ENCODE assay signal across 17 cellular contexts in the genomic region with DNA sequence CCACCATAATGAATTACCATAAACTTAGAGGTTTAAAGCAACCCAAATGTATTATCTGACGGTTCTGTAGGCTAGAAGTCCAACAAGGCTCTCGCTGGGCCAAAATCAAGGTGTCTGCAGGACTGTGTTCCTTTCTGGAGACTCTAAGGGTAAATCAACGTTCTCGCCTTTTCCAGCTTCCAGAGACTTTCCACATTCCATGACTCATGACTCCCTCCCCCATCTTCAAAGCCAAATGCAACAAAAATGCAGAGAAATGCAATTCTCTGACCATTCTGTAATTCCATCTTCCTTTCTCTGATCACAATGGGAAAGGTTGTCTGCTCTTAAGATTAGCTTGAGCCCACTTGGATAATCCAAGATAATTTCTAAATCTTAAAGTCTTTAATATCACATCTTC.
A peak's percentile ranks its signal among the peaks of the same experiment; 100 is the strongest.
DNase-seq lines count a peak whose midpoint lies in the region; ATAC-seq and TF ChIP-seq lines count a peak whose summit lies in the region.
"Had no signal": no experiment of that assay in that cellular context is flagged by ENCODE, and none has a peak within 500 bp of the region (broad histone marks: within the 10 kb centered on the region; RNA-seq: fewer than 3 reads in every experiment).

No MANE protein-coding gene starts in this region.

- 79 to 90% methylated on average over 2 to 4 of the region's 4 CpGs for WGBS in gastroesophageal sphincter (ENCODE audit: low coverage in 1 of 2), 2 donors
- WGBS in endodermal cell (ENCODE audit: insufficient coverage in 1 of 2, insufficient read length in 1 of 2), 2 experiments, result 90 to 95% methylated on average over 4 of the region's 4 CpGs

- DNase-seq in EH (ENCODE audit: low read depth) (peak; percentile 54), fibroblast of gingiva (ENCODE audit: low read depth) (peak; percentile 5), endodermal cell (no peak)
- DNase-seq in activated naive CD8-positive, alpha-beta T cell treated with anti-CD3 and anti-CD28 coated beads for 36 hours, result no peak
- DNase-seq: GOT3, NCI-H1105, NCI-H2107, NCI-H226, NCI-H524 treated with DMSO at 0.1 percent for 48 hours had no signal

- peaks cover 0 to 17% (median 0%) of the 10 kb centered on the region in 3 donors for H3K9me3 ChIP-seq in gastroesophageal sphincter
- H3K9me3 ChIP-seq in endodermal cell (ENCODE audit: control insufficient read depth, low read length), result peaks cover 11% of the 10 kb centered on the region

- no peak overlapping the region for H3K4me3 ChIP-seq in gastroesophageal sphincter
- H3K4me3 ChIP-seq in endodermal cell (ENCODE audit: low read length), result no peak overlapping the region
- H3K4me3 ChIP-seq: BLaER1 treated with 17β-estradiol and CSF1 and Interleukin-3, amounts not matched to agents 10 nM and 100 nM had no signal

- H3K36me3 ChIP-seq in gastroesophageal sphincter (no peaks in the 10 kb centered on the region), endodermal cell (ENCODE audit: control insufficient read depth, insufficient read depth, low read length) (no peaks in the 10 kb centered on the region)
- H3K36me3 ChIP-seq: BLaER1 treated with 17β-estradiol and CSF1 and Interleukin-3, amounts not matched to agents 10 nM and 100 nM had no signal

- H3K9me3 Mint-ChIP-seq in activated naive CD8-positive, alpha-beta T cell treated with anti-CD3 and anti-CD28 coated beads for 36 hours, result peaks cover 17% of the 10 kb centered on the region
- H3K9me3 Mint-ChIP-seq in endodermal cell, result peaks cover 16% of the 10 kb centered on the region

- TF ChIP-seq EP300 in gastroesophageal sphincter (IDR thresholded peaks at IDR 0.05), result no peak

- no peaks in the 10 kb centered on the region for H3K4me1 Mint-ChIP-seq in activated naive CD8-positive, alpha-beta T cell treated with anti-CD3 and anti-CD28 coated beads for 36 hours
- H3K4me1 Mint-ChIP-seq in endodermal cell, result no peaks in the 10 kb centered on the region

- H3K9ac ChIP-seq in endodermal cell (ENCODE audit: extremely low read depth, low read length, poor library complexity, severe bottlenecking), result no peak overlapping the region
- H3K9ac ChIP-seq: BLaER1 treated with 17β-estradiol and CSF1 and Interleukin-3, amounts not matched to agents 10 nM and 100 nM; KMS-11 had no signal

- H3K27me3 Mint-ChIP-seq in activated naive CD8-positive, alpha-beta T cell treated with anti-CD3 and anti-CD28 coated beads for 36 hours, result no peaks in the 10 kb centered on the region
- no peaks in the 10 kb centered on the region for H3K27me3 Mint-ChIP-seq in endodermal cell (ENCODE audit: insufficient read depth)

- no peak for TF ChIP-seq POLR2A in gastroesophageal sphincter (IDR thresholded peaks at IDR 0.05)

- ATAC-seq in gastroesophageal sphincter (no peak), HG02884 (IDR thresholded peaks at IDR 0.05; ENCODE audit: unreplicated experiment) (no peak), GM19467 (IDR thresholded peaks at IDR 0.05; ENCODE audit: unreplicated experiment) (no peak)
- ATAC-seq: HepG2, Panc1 had no signal

- H3K4me3 Mint-ChIP-seq in activated naive CD8-positive, alpha-beta T cell treated with anti-CD3 and anti-CD28 coated beads for 36 hours, result no peak overlapping the region
- H3K4me3 Mint-ChIP-seq in endodermal cell, result no peak overlapping the region

- peaks cover 15% of the 10 kb centered on the region for H3K36me3 Mint-ChIP-seq in activated naive CD8-positive, alpha-beta T cell treated with anti-CD3 and anti-CD28 coated beads for 36 hours
- H3K36me3 Mint-ChIP-seq in endodermal cell (ENCODE audit: low read depth), result no peaks in the 10 kb centered on the region

- no peak for TF ChIP-seq CTCF in VCaP (conservative IDR thresholded peaks at IDR 0.05)
- TF ChIP-seq CTCF in gastroesophageal sphincter (IDR thresholded peaks at IDR 0.05), result no peak
- no peak for TF ChIP-seq CTCF in endodermal cell (conservative IDR thresholded peaks at IDR 0.05)

- peaks cover 0 to 35% (median 0%) of the 10 kb centered on the region in 3 donors for H3K4me1 ChIP-seq in gastroesophageal sphincter
- H3K4me1 ChIP-seq in endodermal cell (ENCODE audit: control insufficient read depth, insufficient read depth, low read length), result no peaks in the 10 kb centered on the region

- peak overlapping the region; percentile 90 for H3K27ac ChIP-seq in VCaP
- peak overlapping the region in 3 of 4 donors; percentile 25 to 79 (median 69) for H3K27ac ChIP-seq in gastroesophageal sphincter
- no peak overlapping the region for H3K27ac ChIP-seq in endodermal cell (ENCODE audit: low read depth, low read length)
- H3K27ac ChIP-seq: BLaER1 treated with 17β-estradiol and CSF1 and Interleukin-3, amounts not matched to agents 10 nM and 100 nM; KMS-11 had no signal

- H3K27me3 ChIP-seq in gastroesophageal sphincter (no peaks in the 10 kb centered on the region), endodermal cell (ENCODE audit: control insufficient read depth, insufficient read depth, low read length, poor library complexity, severe bottlenecking) (no peaks in the 10 kb centered on the region)
- H3K27me3 ChIP-seq: BLaER1 treated with 17β-estradiol and CSF1 and Interleukin-3, amounts not matched to agents 10 nM and 100 nM had no signal

- no peak overlapping the region for H3K27ac Mint-ChIP-seq in activated naive CD8-positive, alpha-beta T cell treated with anti-CD3 and anti-CD28 coated beads for 36 hours
- H3K27ac Mint-ChIP-seq in endodermal cell, result no peak overlapping the region

Comparison
In these comparisons a context has a peak if more than half of its experiments do, and no peak if none do; other contexts are left out.
1. DNase-seq: peak in EH (single experiment) and fibroblast of gingiva (single experiment); none in activated naive CD8-positive, alpha-beta T cell treated with anti-CD3 and anti-CD28 coated beads for 36 hours (single experiment) and endodermal cell (single experiment).